ENCODE assay signal across 26 cellular contexts in the genomic region with DNA sequence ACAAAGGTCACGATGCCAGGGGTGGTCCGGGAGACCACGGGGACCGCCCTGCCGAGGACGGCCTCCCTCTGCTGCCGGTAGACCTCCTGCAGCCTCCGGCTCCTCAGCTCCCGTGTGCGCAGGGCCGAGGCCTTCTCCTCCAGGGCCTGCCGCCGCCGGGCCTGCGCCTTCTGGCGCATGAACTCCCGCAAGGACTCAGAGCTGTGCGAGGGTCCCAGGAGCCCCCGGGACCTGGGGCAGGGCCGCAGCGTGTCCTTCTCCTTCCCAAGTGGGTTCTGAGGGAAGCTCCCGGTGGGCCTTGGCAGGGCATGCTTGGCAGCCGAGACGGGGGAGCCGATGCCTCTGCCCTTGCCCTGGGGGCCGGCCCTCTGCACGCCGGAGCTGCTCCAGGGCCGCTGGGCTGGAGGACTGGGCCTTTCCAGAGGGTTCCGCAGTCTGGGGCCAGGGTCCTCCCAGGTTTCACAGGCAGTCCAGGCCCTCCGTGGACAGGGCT. TPM values are rescaled to one million over a fixed set of nuclear protein-coding genes. Genes with fewer than 3 reads are reported as not detected.
"Had no signal": no experiment of that assay in that cellular context is flagged by ENCODE, and none has a peak within 500 bp of the region (broad histone marks: within the 10 kb centered on the region; RNA-seq: fewer than 3 reads in every experiment).

No MANE protein-coding gene starts in this region.

- H3K4me3 ChIP-seq: K562, SJSA1, SK-N-MC had no signal

- DNase-seq: Kasumi-1, MM.1S, NCI-H1092 treated with DMSO at 0.1 percent for 48 hours, NCI-H1436, NCI-H187, NCI-H2029, NCI-H2081 treated with DMSO at 0.1 percent for 48 hours, NCI-H2171, NCI-H226, NCI-H446, NCI-H510A, NCI-H524 treated with DMSO at 0.1 percent for 48 hours, NCI-H69, NCI-H774, PC-3, SIG-M5 had no signal

- H3K4me2 ChIP-seq: KMS-11 had no signal

- H3K9me3 ChIP-seq: SJSA1 had no signal

- ATAC-seq: Panc1, PC-3 had no signal

- H3K9ac ChIP-seq: KMS-11 had no signal

- H3K27ac ChIP-seq: HL-60, KMS-11, RWPE1, SJSA1, SK-N-MC had no signal

- H3K36me3 ChIP-seq: SJSA1 had no signal

RNA-seq across cellular contexts. Expression of a gene that starts 13.3 kb away (rescaled TPM):
- total RNA-seq: K562, M059J, OCI-LY7, SJSA1 had no signal
- polyA plus RNA-seq: K562 had no signal

RNA-seq across cellular contexts. Expression of a gene that starts 36.8 kb away (rescaled TPM):
- total RNA-seq: OCI-LY7 had no signal
- polyA plus RNA-seq: IgD-negative memory B cell had no signal
